12 cellular contexts compared by ENCODE assay signal in genomic region chr2:85468704-85469349, GRCh38. TPM values are rescaled to one million over a fixed set of nuclear protein-coding genes. Genes with fewer than 3 reads are reported as not detected.
DNase-seq lines count a peak whose midpoint lies in the region; ATAC-seq and TF ChIP-seq lines count a peak whose summit lies in the region.
"Had no signal": no experiment of that assay in that cellular context is flagged by ENCODE, and none has a peak within 500 bp of the region (broad histone marks: within the 10 kb centered on the region; RNA-seq: fewer than 3 reads in every experiment).

No MANE protein-coding gene starts in this region.

- no peak overlapping the region for H3K4me3 ChIP-seq in cardiac fibroblast (replicated peaks in 1 of 2; ENCODE audit: low read depth in 2 of 2, low read length in 2 of 2)

- H3K9me3 Mint-ChIP-seq in HFFc6, result no peaks in the 10 kb centered on the region
- no peaks in the 10 kb centered on the region for H3K9me3 Mint-ChIP-seq in activated T-cell treated with anti-CD3 and anti-CD28 coated beads, Interleukin-2, amount 50 U/mL, for 72 hours

- no peak for ATAC-seq in activated T-cell treated with anti-CD3 and anti-CD28 coated beads, Interleukin-2, amount 50 U/mL, for 72 hours (replicated peaks in 1 of 2)
- ATAC-seq in HG03571 (IDR thresholded peaks at IDR 0.05; ENCODE audit: unreplicated experiment), result no peak

- DNase-seq in AG08395 (ENCODE audit: low spot score) (peak; percentile 62), HFFc6 (peak; percentile 24), cardiac fibroblast (ENCODE audit: low read depth in 2 of 2) (peak; percentile 68 to 72), left kidney (ENCODE audit: low read depth, low spot score) (peak; percentile 60), AML-193 (lab: John Stamatoyannopoulos, UW) (no peak), NCI-H446 (lab: John Stamatoyannopoulos, UW) (no peak)
- no peak for DNase-seq in activated T-cell treated with anti-CD3 and anti-CD28 coated beads, Interleukin-2, amount 50 U/mL, for 72 hours
- DNase-seq: glutamatergic neuron, NCI-H2227 treated with DMSO at 0.1 percent for 48 hours had no signal

- no peak for TF ChIP-seq CTCF in HFFc6 (IDR thresholded peaks at IDR 0.05)
- no peak for TF ChIP-seq CTCF in cardiac fibroblast (IDR thresholded peaks at IDR 0.05; ENCODE audit: low read depth, low read length)

- H3K4me1 Mint-ChIP-seq in HFFc6 (ENCODE audit: low read depth), result peaks cover 26% of the 10 kb centered on the region
- no peaks in the 10 kb centered on the region for H3K4me1 Mint-ChIP-seq in activated T-cell treated with anti-CD3 and anti-CD28 coated beads, Interleukin-2, amount 50 U/mL, for 72 hours (ENCODE audit: low read depth)

- H3K36me3 Mint-ChIP-seq in HFFc6 (ENCODE audit: low read depth), result no peaks in the 10 kb centered on the region
- H3K36me3 Mint-ChIP-seq in activated T-cell treated with anti-CD3 and anti-CD28 coated beads, Interleukin-2, amount 50 U/mL, for 72 hours (ENCODE audit: insufficient read depth in 2 of 2), result no peaks in the 10 kb centered on the region

- H3K4me3 Mint-ChIP-seq in HFFc6, result no peak overlapping the region
- no peak overlapping the region for H3K4me3 Mint-ChIP-seq in activated T-cell treated with anti-CD3 and anti-CD28 coated beads, Interleukin-2, amount 50 U/mL, for 72 hours

- H3K27me3 Mint-ChIP-seq in HFFc6 (ENCODE audit: insufficient read depth), result no peaks in the 10 kb centered on the region; the same call in 1 of the 2 replicates
- no peaks in the 10 kb centered on the region for H3K27me3 Mint-ChIP-seq in activated T-cell treated with anti-CD3 and anti-CD28 coated beads, Interleukin-2, amount 50 U/mL, for 72 hours (ENCODE audit: low read depth)

- no peak overlapping the region for H3K27ac Mint-ChIP-seq in HFFc6
- no peak overlapping the region for H3K27ac Mint-ChIP-seq in activated T-cell treated with anti-CD3 and anti-CD28 coated beads, Interleukin-2, amount 50 U/mL, for 72 hours

RNA-seq across cellular contexts. Expression of gene SH2D6, which starts 50.3 kb away (rescaled TPM):
- under 1 TPM in 3 of 6 experiments, not detected in 3; 0.25 to 0.52 (median 0.37) TPM for total RNA-seq in HFFc6 (2021; fragmentation: NEBNext Ultra II Directional; extraction: Animal tissue kit (Norgen Biotek cat#: 25700))
- 1 to 10 TPM; 3.2 to 4.0 TPM for total RNA-seq in activated T-cell treated with anti-CD3 and anti-CD28 coated beads, Interleukin-2, amount 50 U/mL, for 72 hours
- total RNA-seq: G401, H4 had no signal

RNA-seq across cellular contexts. Expression of gene CAPG, which starts 58.7 kb away (rescaled TPM):
- 10 to 100 TPM; 10.7 to 49.6 (median 13.6) TPM for total RNA-seq in HFFc6 (2021; fragmentation: NEBNext Ultra II Directional; extraction: Animal tissue kit (Norgen Biotek cat#: 25700))
- 10 to 100 TPM; 58.4 to 83.6 TPM for total RNA-seq in activated T-cell treated with anti-CD3 and anti-CD28 coated beads, Interleukin-2, amount 50 U/mL, for 72 hours

Comparison
In these comparisons a context has a peak if more than half of its experiments do, and no peak if none do; other contexts are left out.
1. DNase-seq: peak in AG08395 (single experiment), HFFc6 (single experiment), cardiac fibroblast (2 of 2) and left kidney (single experiment); none in activated T-cell treated with anti-CD3 and anti-CD28 coated beads, Interleukin-2, amount 50 U/mL, for 72 hours (0 of 2), AML-193 (0 of 2) and NCI-H446 (0 of 2).